Comparison of ENCODE assay signal across 1 cellular context in the genomic region with DNA sequence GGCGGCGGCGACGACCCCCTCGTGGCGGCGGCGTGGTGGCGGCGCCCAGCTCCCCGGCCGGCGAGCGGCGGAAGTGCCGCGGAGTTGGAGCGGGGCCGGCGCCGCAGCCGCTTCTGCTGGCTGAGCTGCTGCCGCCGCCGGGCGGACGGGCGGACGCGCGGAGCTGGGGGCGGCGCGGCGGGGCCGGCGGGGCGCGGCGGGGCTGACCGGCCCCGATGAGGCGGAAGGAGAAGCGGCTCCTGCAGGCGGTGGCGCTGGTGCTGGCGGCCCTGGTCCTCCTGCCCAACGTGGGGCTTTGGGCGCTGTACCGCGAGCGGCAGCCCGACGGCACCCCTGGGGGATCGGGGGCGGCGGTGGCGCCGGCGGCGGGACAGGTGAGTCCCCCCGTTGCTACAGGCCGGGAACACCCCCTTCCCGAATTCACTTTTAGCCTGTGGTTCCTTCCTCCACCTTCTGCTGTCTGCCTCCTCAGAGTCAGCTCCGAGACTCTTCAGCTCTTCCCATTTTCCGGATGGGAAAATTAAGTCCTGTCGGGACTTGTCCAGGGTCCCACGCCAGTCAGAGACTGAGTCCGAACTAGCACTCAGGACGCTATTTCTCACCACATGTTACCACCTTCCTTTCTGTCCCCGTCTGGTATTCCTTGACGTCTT.
TF ChIP-seq lines count a peak whose summit lies in the region.

A gene with protein sequence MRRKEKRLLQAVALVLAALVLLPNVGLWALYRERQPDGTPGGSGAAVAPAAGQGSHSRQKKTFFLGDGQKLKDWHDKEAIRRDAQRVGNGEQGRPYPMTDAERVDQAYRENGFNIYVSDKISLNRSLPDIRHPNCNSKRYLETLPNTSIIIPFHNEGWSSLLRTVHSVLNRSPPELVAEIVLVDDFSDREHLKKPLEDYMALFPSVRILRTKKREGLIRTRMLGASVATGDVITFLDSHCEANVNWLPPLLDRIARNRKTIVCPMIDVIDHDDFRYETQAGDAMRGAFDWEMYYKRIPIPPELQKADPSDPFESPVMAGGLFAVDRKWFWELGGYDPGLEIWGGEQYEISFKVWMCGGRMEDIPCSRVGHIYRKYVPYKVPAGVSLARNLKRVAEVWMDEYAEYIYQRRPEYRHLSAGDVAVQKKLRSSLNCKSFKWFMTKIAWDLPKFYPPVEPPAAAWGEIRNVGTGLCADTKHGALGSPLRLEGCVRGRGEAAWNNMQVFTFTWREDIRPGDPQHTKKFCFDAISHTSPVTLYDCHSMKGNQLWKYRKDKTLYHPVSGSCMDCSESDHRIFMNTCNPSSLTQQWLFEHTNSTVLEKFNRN (plus strand): TSS at position 82 of the 653 bp plus-strand sequence. CDS start 134 bp downstream, at position 216.

TF ChIP-seq in IMR-90, 13 proteins besides CTCF, POLR2A, EP300 and RAD21 (continued from another document):
- TF ChIP-seq, protein P1, sequence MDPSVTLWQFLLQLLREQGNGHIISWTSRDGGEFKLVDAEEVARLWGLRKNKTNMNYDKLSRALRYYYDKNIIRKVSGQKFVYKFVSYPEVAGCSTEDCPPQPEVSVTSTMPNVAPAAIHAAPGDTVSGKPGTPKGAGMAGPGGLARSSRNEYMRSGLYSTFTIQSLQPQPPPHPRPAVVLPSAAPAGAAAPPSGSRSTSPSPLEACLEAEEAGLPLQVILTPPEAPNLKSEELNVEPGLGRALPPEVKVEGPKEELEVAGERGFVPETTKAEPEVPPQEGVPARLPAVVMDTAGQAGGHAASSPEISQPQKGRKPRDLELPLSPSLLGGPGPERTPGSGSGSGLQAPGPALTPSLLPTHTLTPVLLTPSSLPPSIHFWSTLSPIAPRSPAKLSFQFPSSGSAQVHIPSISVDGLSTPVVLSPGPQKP (IDR thresholded peaks at IDR 0.05; ENCODE audit: borderline replicate concordance, low read depth, low read length): no peak
- TF ChIP-seq, protein P2, sequence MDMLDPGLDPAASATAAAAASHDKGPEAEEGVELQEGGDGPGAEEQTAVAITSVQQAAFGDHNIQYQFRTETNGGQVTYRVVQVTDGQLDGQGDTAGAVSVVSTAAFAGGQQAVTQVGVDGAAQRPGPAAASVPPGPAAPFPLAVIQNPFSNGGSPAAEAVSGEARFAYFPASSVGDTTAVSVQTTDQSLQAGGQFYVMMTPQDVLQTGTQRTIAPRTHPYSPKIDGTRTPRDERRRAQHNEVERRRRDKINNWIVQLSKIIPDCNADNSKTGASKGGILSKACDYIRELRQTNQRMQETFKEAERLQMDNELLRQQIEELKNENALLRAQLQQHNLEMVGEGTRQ (IDR thresholded peaks at IDR 0.05; ENCODE audit: low read depth, low read length): no peak
- no peak for TF ChIP-seq MXI1 (IDR thresholded peaks at IDR 0.05; ENCODE audit: borderline replicate concordance, low read depth, low read length)
